1 cellular context compared by ENCODE assay signal in the genomic region with DNA sequence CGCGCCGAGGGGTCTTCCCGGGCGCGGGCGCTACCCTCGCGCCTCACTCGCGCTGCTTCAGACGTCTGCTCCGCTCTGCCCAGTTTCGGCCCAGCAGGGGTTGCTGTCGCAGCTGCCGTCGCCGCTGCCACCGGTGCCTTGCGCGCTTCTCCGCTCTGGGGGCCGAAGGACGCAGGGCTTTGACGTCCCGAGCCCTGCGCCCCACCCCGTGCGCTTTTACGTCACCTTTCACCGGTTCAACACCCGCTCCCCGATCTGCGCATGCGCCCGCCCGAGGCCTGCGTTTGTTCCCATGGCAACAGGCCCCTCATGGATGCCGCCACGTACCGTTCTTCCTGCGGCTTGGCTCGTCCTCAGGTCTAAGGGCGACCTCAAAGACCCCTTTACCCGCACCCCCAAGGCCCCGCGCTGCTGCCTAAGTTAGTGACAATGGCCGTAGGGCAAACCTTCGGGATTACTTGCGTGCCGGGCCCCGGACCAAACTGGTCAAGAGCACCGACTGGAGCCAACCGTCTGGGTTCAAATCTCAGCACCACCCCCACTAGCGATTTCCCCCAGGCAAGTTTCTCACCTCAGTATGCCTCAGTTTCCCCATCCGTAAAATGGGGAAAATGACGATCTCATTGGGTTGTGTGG.
TF ChIP-seq lines count a peak whose summit lies in the region.

No MANE protein-coding gene starts in this region.

TF ChIP-seq in HepG2, 621 proteins besides CTCF, POLR2A, EP300 and RAD21 (continued from another document and continues in another):
- TF ChIP-seq, protein P1, sequence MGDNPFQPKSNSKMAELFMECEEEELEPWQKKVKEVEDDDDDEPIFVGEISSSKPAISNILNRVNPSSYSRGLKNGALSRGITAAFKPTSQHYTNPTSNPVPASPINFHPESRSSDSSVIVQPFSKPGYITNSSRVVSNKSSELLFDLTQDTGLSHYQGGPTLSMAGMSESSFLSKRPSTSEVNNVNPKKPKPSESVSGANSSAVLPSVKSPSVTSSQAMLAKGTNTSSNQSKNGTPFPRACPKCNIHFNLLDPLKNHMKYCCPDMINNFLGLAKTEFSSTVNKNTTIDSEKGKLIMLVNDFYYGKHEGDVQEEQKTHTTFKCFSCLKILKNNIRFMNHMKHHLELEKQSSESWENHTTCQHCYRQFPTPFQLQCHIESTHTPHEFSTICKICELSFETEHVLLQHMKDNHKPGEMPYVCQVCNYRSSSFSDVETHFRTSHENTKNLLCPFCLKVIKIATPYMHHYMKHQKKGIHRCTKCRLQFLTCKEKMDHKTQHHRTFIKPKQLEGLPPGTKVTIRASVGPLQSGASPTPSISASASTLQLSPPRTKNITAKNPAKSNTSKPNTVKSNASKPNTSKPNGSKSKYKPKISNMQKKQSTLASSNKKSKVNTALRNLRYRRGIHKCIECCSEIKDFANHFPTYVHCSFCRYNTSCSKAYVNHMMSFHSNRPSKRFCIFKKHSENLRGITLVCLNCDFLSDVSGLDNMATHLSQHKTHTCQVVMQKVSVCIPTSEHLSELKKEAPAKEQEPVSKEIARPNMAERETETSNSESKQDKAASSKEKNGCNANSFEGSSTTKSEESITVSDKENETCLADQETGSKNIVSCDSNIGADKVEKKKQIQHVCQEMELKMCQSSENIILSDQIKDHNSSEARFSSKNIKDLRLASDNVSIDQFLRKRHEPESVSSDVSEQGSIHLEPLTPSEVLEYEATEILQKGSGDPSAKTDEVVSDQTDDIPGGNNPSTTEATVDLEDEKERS (CRISPR knock-in tag; IDR thresholded peaks at IDR 0.05) = 0 out of 2 replicates have a peak, but pooled peaks have one; percentile 10
- TF ChIP-seq, protein P2, sequence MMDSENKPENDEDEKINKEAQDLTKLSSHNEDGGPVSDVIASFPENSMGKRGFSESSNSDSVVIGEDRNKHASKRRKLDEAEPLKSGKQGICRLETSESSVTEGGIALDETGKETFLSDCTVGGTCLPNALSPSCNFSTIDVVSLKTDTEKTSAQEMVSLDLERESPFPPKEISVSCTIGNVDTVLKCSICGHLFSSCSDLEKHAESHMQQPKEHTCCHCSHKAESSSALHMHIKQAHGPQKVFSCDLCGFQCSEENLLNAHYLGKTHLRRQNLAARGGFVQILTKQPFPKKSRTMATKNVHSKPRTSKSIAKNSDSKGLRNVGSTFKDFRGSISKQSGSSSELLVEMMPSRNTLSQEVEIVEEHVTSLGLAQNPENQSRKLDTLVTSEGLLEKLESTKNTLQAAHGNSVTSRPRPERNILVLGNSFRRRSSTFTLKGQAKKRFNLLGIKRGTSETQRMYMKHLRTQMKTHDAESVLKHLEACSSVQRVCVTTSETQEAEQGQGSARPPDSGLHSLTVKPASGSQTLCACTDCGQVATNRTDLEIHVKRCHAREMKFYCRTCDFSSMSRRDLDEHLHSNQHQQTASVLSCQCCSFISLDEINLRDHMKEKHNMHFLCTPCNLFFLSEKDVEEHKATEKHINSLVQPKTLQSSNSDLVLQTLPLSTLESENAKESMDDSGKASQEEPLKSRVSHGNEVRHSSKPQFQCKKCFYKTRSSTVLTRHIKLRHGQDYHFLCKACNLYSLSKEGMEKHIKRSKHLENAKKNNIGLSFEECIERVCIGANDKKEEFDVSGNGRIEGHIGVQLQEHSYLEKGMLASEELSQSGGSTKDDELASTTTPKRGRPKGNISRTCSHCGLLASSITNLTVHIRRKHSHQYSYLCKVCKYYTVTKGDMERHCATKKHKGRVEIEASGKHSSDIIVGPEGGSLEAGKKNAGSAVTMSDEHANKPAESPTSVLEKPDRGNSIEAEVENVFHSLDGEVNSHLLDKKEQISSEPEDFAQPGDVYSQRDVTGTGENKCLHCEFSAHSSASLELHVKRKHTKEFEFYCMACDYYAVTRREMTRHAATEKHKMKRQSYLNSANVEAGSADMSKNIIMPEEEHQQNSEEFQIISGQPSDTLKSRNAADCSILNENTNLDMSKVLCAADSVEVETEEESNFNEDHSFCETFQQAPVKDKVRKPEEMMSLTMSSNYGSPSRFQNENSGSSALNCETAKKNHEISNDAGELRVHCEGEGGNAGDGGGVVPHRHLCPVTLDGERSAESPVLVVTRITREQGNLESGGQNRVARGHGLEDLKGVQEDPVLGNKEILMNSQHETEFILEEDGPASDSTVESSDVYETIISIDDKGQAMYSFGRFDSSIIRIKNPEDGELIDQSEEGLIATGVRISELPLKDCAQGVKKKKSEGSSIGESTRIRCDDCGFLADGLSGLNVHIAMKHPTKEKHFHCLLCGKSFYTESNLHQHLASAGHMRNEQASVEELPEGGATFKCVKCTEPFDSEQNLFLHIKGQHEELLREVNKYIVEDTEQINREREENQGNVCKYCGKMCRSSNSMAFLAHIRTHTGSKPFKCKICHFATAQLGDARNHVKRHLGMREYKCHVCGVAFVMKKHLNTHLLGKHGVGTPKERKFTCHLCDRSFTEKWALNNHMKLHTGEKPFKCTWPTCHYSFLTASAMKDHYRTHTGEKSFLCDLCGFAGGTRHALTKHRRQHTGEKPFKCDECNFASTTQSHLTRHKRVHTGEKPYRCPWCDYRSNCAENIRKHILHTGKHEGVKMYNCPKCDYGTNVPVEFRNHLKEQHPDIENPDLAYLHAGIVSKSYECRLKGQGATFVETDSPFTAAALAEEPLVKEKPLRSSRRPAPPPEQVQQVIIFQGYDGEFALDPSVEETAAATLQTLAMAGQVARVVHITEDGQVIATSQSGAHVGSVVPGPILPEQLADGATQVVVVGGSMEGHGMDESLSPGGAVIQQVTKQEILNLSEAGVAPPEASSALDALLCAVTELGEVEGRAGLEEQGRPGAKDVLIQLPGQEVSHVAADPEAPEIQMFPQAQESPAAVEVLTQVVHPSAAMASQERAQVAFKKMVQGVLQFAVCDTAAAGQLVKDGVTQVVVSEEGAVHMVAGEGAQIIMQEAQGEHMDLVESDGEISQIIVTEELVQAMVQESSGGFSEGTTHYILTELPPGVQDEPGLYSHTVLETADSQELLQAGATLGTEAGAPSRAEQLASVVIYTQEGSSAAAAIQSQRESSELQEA (CRISPR knock-in tag; IDR thresholded peaks at IDR 0.05; ENCODE audit: not compliant biosample characterization) = no peak
- TF ChIP-seq, protein P3, sequence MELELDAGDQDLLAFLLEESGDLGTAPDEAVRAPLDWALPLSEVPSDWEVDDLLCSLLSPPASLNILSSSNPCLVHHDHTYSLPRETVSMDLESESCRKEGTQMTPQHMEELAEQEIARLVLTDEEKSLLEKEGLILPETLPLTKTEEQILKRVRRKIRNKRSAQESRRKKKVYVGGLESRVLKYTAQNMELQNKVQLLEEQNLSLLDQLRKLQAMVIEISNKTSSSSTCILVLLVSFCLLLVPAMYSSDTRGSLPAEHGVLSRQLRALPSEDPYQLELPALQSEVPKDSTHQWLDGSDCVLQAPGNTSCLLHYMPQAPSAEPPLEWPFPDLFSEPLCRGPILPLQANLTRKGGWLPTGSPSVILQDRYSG (CRISPR knock-in tag; IDR thresholded peaks at IDR 0.05) = no peak
- TF ChIP-seq, protein P4, sequence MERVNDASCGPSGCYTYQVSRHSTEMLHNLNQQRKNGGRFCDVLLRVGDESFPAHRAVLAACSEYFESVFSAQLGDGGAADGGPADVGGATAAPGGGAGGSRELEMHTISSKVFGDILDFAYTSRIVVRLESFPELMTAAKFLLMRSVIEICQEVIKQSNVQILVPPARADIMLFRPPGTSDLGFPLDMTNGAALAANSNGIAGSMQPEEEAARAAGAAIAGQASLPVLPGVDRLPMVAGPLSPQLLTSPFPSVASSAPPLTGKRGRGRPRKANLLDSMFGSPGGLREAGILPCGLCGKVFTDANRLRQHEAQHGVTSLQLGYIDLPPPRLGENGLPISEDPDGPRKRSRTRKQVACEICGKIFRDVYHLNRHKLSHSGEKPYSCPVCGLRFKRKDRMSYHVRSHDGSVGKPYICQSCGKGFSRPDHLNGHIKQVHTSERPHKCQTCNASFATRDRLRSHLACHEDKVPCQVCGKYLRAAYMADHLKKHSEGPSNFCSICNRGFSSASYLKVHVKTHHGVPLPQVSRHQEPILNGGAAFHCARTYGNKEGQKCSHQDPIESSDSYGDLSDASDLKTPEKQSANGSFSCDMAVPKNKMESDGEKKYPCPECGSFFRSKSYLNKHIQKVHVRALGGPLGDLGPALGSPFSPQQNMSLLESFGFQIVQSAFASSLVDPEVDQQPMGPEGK (CRISPR knock-in tag; IDR thresholded peaks at IDR 0.05) = peak; percentile 64
- TF ChIP-seq ZFP37 (CRISPR knock-in tag; IDR thresholded peaks at IDR 0.05; ENCODE audit: borderline replicate concordance) = peak; percentile 77; the same call in 1 of the 2 replicates
- TF ChIP-seq AKAP8 (CRISPR knock-in tag; IDR thresholded peaks at IDR 0.05) = 0 out of 2 replicates have a peak, but pooled peaks have one; percentile 67
- 0 out of 2 replicates have a peak, but pooled peaks have one; percentile 67 for TF ChIP-seq ZNF850 (CRISPR knock-in tag; conservative IDR thresholded peaks at IDR 0.05)
- TF ChIP-seq, protein P5, sequence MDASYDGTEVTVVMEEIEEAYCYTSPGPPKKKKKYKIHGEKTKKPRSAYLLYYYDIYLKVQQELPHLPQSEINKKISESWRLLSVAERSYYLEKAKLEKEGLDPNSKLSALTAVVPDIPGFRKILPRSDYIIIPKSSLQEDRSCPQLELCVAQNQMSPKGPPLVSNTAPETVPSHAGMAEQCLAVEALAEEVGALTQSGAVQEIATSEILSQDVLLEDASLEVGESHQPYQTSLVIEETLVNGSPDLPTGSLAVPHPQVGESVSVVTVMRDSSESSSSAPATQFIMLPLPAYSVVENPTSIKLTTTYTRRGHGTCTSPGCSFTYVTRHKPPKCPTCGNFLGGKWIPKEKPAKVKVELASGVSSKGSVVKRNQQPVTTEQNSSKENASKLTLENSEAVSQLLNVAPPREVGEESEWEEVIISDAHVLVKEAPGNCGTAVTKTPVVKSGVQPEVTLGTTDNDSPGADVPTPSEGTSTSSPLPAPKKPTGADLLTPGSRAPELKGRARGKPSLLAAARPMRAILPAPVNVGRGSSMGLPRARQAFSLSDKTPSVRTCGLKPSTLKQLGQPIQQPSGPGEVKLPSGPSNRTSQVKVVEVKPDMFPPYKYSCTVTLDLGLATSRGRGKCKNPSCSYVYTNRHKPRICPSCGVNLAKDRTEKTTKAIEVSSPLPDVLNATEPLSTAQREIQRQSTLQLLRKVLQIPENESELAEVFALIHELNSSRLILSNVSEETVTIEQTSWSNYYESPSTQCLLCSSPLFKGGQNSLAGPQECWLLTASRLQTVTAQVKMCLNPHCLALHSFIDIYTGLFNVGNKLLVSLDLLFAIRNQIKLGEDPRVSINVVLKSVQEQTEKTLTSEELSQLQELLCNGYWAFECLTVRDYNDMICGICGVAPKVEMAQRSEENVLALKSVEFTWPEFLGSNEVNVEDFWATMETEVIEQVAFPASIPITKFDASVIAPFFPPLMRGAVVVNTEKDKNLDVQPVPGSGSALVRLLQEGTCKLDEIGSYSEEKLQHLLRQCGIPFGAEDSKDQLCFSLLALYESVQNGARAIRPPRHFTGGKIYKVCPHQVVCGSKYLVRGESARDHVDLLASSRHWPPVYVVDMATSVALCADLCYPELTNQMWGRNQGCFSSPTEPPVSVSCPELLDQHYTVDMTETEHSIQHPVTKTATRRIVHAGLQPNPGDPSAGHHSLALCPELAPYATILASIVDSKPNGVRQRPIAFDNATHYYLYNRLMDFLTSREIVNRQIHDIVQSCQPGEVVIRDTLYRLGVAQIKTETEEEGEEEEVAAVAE (CRISPR knock-in tag; IDR thresholded peaks at IDR 0.05; ENCODE audit: borderline replicate concordance) = 0 out of 2 replicates have a peak, but pooled peaks have one; percentile 13
- TF ChIP-seq ZNF44 (CRISPR knock-in tag; IDR thresholded peaks at IDR 0.05) = no peak
- TF ChIP-seq KLF9 (CRISPR knock-in tag; IDR thresholded peaks at IDR 0.05; ENCODE audit: low read depth) = no peak
- TF ChIP-seq ZBTB7B (CRISPR knock-in tag; IDR thresholded peaks at IDR 0.05) = peak; percentile 48; the same call in 1 of the 2 replicates
- no peak for TF ChIP-seq NBN (conservative IDR thresholded peaks at IDR 0.05)
- no peak for TF ChIP-seq MAFG (CRISPR knock-in tag; IDR thresholded peaks at IDR 0.05)
- TF ChIP-seq RXRB (CRISPR knock-in tag; IDR thresholded peaks at IDR 0.05; ENCODE audit: borderline replicate concordance) = no peak; the same call in 1 of the 2 replicates
- TF ChIP-seq TEAD2 (CRISPR knock-in tag; IDR thresholded peaks at IDR 0.05) = no peak
- TF ChIP-seq, protein P6, sequence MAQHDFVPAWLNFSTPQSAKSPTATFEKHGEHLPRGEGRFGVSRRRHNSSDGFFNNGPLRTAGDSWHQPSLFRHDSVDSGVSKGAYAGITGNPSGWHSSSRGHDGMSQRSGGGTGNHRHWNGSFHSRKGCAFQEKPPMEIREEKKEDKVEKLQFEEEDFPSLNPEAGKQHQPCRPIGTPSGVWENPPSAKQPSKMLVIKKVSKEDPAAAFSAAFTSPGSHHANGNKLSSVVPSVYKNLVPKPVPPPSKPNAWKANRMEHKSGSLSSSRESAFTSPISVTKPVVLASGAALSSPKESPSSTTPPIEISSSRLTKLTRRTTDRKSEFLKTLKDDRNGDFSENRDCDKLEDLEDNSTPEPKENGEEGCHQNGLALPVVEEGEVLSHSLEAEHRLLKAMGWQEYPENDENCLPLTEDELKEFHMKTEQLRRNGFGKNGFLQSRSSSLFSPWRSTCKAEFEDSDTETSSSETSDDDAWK (CRISPR knock-in tag; IDR thresholded peaks at IDR 0.05) = no peak
- TF ChIP-seq NFKB2 (CRISPR knock-in tag; IDR thresholded peaks at IDR 0.05; ENCODE audit: borderline replicate concordance) = 0 out of 2 replicates have a peak, but pooled peaks have one; percentile 79
- TF ChIP-seq POLR2AphosphoS5 (IDR thresholded peaks at IDR 0.05; ENCODE audit: low read depth, low read length) = no peak; the same call in 1 of the 2 replicates
- TF ChIP-seq, protein P7, sequence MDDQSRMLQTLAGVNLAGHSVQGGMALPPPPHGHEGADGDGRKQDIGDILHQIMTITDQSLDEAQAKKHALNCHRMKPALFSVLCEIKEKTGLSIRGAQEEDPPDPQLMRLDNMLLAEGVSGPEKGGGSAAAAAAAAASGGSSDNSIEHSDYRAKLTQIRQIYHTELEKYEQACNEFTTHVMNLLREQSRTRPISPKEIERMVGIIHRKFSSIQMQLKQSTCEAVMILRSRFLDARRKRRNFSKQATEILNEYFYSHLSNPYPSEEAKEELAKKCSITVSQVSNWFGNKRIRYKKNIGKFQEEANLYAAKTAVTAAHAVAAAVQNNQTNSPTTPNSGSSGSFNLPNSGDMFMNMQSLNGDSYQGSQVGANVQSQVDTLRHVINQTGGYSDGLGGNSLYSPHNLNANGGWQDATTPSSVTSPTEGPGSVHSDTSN (CRISPR knock-in tag; IDR thresholded peaks at IDR 0.05; ENCODE audit: borderline replicate concordance) = no peak; the same call in 1 of the 2 replicates
- TF ChIP-seq KLF16 (CRISPR knock-in tag; IDR thresholded peaks at IDR 0.05) = no peak
- no peak for TF ChIP-seq HNRNPL (IDR thresholded peaks at IDR 0.05; ENCODE audit: low read depth, low read length)
